Comparison of ENCODE assay signal across 8 cellular contexts in genomic region chr3:9649791-9650521, GRCh38. TPM values are rescaled to one million over a fixed set of nuclear protein-coding genes. Genes with fewer than 3 reads are reported as not detected.
DNase-seq lines count a peak whose midpoint lies in the region; TF ChIP-seq lines count a peak whose summit lies in the region.

No MANE protein-coding gene starts in this region.

- no peak for TF ChIP-seq CTCF in colonic mucosa (IDR thresholded peaks at IDR 0.05)

- H3K4me3 ChIP-seq in HAP-1 (peak overlapping the region; percentile 77), colonic mucosa (peak overlapping the region; percentile 97), mesodermal cell (ENCODE audit: extremely low read depth, insufficient read depth, low read length, poor library complexity, severe bottlenecking) (peak overlapping the region; percentile 99)

- H3K27me3 ChIP-seq in HAP-1 (ENCODE audit: low read depth) (no peaks in the 10 kb centered on the region), colonic mucosa (no peaks in the 10 kb centered on the region)

- peak overlapping the region; percentile 77 to 89 for H3K9ac ChIP-seq in colonic mucosa (ENCODE audit: low read depth in 2 of 2, low read length in 2 of 2)

- DNase-seq in CD1c-positive myeloid dendritic cell (ENCODE audit: extremely low spot score): peak; percentile 91
- no peak for DNase-seq in HAP-1 (ENCODE audit: low spot score in 2 of 2)
- peak; percentile 70 for DNase-seq in OCI-M1 (lab: John Stamatoyannopoulos, UW)
- no peak for DNase-seq in colonic mucosa
- no peak for DNase-seq in NCI-H2029 treated with DMSO at 0.1 percent for 48 hours (lab: John Stamatoyannopoulos, UW)
- DNase-seq in amniotic stem cell (lab: John Stamatoyannopoulos, UW): no peak
- DNase-seq in activated CD4-positive, alpha-beta T cell treated with anti-CD3 and anti-CD28 coated beads, Interleukin-2, amount 50 U/mL, for 4 hours: no peak

- H3K27ac ChIP-seq in colonic mucosa (peak overlapping the region; percentile 72), mesodermal cell (ENCODE audit: low read depth, low read length, severe bottlenecking) (peak overlapping the region; percentile 33)

- 27 to 34% methylated on average over 8 to 13 of the region's 13 CpGs for WGBS in mesodermal cell (ENCODE audit: insufficient coverage in 2 of 2), 2 experiments

- no peaks in the 10 kb centered on the region for H3K9me3 ChIP-seq in HAP-1
- no peaks in the 10 kb centered on the region for H3K9me3 ChIP-seq in colonic mucosa
- no peaks in the 10 kb centered on the region for H3K9me3 ChIP-seq in mesodermal cell (ENCODE audit: control insufficient read depth, low read length)

- peaks cover 12% of the 10 kb centered on the region for H3K4me1 ChIP-seq in HAP-1
- H3K4me1 ChIP-seq in colonic mucosa: peaks cover 7% of the 10 kb centered on the region
- H3K4me1 ChIP-seq in mesodermal cell (ENCODE audit: control insufficient read depth, insufficient read depth, low read length, poor library complexity, severe bottlenecking): peaks cover 9% of the 10 kb centered on the region

- intact Hi-C loops in colonic mucosa (cut with DNase I): loop anchor here (10.0 kb wide), 1 partner anchor 295 kb away; no protein-coding TSS in a partner anchor

- in situ Hi-C loops in HAP-1 (cut with MboI; ENCODE audit: low sequenced_read_pairs): no loop called here

- peaks cover 21% of the 10 kb centered on the region for H3K36me3 ChIP-seq in HAP-1 (replicated peaks)
- peaks cover 6% of the 10 kb centered on the region for H3K36me3 ChIP-seq in colonic mucosa
- peaks cover 37% of the 10 kb centered on the region for H3K36me3 ChIP-seq in mesodermal cell (ENCODE audit: control insufficient read depth, insufficient read depth, low read length)

RNA-seq across cellular contexts. Expression of gene MTMR14, which starts 0.7 kb away (rescaled TPM):
- total RNA-seq in colonic mucosa: 10 to 100 TPM; 35.9 to 36.3 TPM
- 39.0 TPM for polyA plus RNA-seq in mesodermal cell (2013, experiment 1 of 2)
- polyA plus RNA-seq in mesodermal cell (2013, experiment 2 of 2): 34.2 TPM

RNA-seq across cellular contexts. Expression of gene CPNE9, which starts 53.7 kb away (rescaled TPM):
- total RNA-seq in colonic mucosa: not detected
- polyA plus RNA-seq in mesodermal cell (2013, experiment 1 of 2): 0.37 TPM
- polyA plus RNA-seq in mesodermal cell (2013, experiment 2 of 2): 0.30 TPM

Comparison
In these comparisons a context has a peak if more than half of its experiments do, and no peak if none do; other contexts are left out.
1. DNase-seq: peak in CD1c-positive myeloid dendritic cell (single experiment) and OCI-M1 (single experiment); none in HAP-1 (0 of 2), colonic mucosa (single experiment), NCI-H2029 treated with DMSO at 0.1 percent for 48 hours (single experiment), amniotic stem cell (single experiment) and activated CD4-positive, alpha-beta T cell treated with anti-CD3 and anti-CD28 coated beads, Interleukin-2, amount 50 U/mL, for 4 hours (0 of 2).
2. Peak in every context shown above with its lines, with median percentiles within 50 percentile points of each other: H3K4me3 ChIP-seq.